15 cellular contexts compared by ENCODE assay signal in genomic region chr2:168189835-168190426, GRCh38. TPM values are rescaled to one million over a fixed set of nuclear protein-coding genes. Genes with fewer than 3 reads are reported as not detected.
A peak's percentile ranks its signal among the peaks of the same experiment; 100 is the strongest.
DNase-seq lines count a peak whose midpoint lies in the region; ATAC-seq, FAIRE-seq and TF ChIP-seq lines count a peak whose summit lies in the region.
"Had no signal": no experiment of that assay in that cellular context is flagged by ENCODE, and none has a peak within 500 bp of the region (broad histone marks: within the 10 kb centered on the region; RNA-seq: fewer than 3 reads in every experiment).

No MANE protein-coding gene starts in this region.

- H3K27ac ChIP-seq in ACC112 (ENCODE audit: low read depth, low read length) (peak overlapping the region; percentile 30; the same call in 1 of the 2 replicates), astrocyte (ENCODE audit: low read depth, low read length) (no peak overlapping the region)
- H3K27ac ChIP-seq in naive thymus-derived CD4-positive, alpha-beta T cell (ENCODE audit: low read depth, low read length) = no peak overlapping the region
- H3K27ac ChIP-seq: upper lobe of right lung had no signal

- peak; percentile 20 for FAIRE-seq in astrocyte (lab: Jason Lieb, UNC)

- H3K4me3 ChIP-seq in ACC112 (ENCODE audit: low read depth, low read length) = peak overlapping the region; percentile 24; the same call in 1 of the 2 replicates
- no peak overlapping the region for H3K4me3 ChIP-seq in astrocyte (ENCODE audit: insufficient read depth, low read depth, low read length)
- peak overlapping the region; percentile 5 for H3K4me3 ChIP-seq in iPS-15b (ENCODE audit: low read depth, low read length)
- H3K4me3 ChIP-seq in naive thymus-derived CD4-positive, alpha-beta T cell (ENCODE audit: low read length) = no peak overlapping the region
- H3K4me3 ChIP-seq: smooth muscle cell, upper lobe of right lung had no signal

- H3K9ac ChIP-seq in astrocyte (ENCODE audit: low read length) = no peak overlapping the region
- no peak overlapping the region for H3K9ac ChIP-seq in iPS-15b (ENCODE audit: low read depth, low read length)

- H3K4me3 Mint-ChIP-seq in astrocyte (ENCODE audit: unreplicated experiment) = no peak overlapping the region
- H3K4me3 Mint-ChIP-seq in naive thymus-derived CD4-positive, alpha-beta T cell = peak overlapping the region in 1 of 10 donors; percentile 43
- H3K4me3 Mint-ChIP-seq: activated CD4-positive, alpha-beta memory T cell treated with anti-CD3 and anti-CD28 coated beads, Interleukin-2, amount 10 ng/mL, durations not matched to agents 7 days and 5 days; activated naive CD4-positive, alpha-beta T cell treated with anti-CD3 and anti-CD28 coated beads, Interleukin-2, amount 10 ng/mL, durations not matched to agents 7 days and 5 days had no signal

- DNase-seq in HPDE6-E6E7 (ENCODE audit: extremely low spot score) (peak; percentile 55), astrocyte (ENCODE audit: low read depth) (peak; percentile 83), NCI-H748 treated with DMSO at 0.1 percent for 48 hours (lab: John Stamatoyannopoulos, UW) (no peak)
- DNase-seq in naive thymus-derived CD4-positive, alpha-beta T cell = no peak
- DNase-seq: activated CD4-positive, alpha-beta memory T cell treated with anti-CD3 and anti-CD28 coated beads, Interleukin-2, amount 10 ng/mL, durations not matched to agents 7 days and 5 days; activated naive CD4-positive, alpha-beta T cell treated with anti-CD3 and anti-CD28 coated beads, Interleukin-2, amount 10 ng/mL, durations not matched to agents 7 days and 5 days; GDM1; NCI-H187 treated with DMSO at 0.1 percent for 48 hours; T-helper 9 cell; upper lobe of right lung had no signal

- H3K4me1 Mint-ChIP-seq in astrocyte (ENCODE audit: low read depth, unreplicated experiment) = peaks cover 27% of the 10 kb centered on the region
- H3K4me1 Mint-ChIP-seq in naive thymus-derived CD4-positive, alpha-beta T cell = peaks cover 39 to 82% (median 78%) of the 10 kb centered on the region in 7 donors

- TF ChIP-seq CTCF in astrocyte (IDR thresholded peaks at IDR 0.05; ENCODE audit: insufficient read depth, low read depth, low read length) = no peak

- H3K9me3 ChIP-seq in astrocyte (ENCODE audit: insufficient read depth, low read depth, low read length) (no peaks in the 10 kb centered on the region), iPS-15b (ENCODE audit: control insufficient read depth, insufficient read depth, low read length) (no peaks in the 10 kb centered on the region)
- H3K9me3 ChIP-seq in naive thymus-derived CD4-positive, alpha-beta T cell (ENCODE audit: control insufficient read depth in 2 of 3, low read length in 3 of 3) = no peaks in the 10 kb centered on the region
- H3K9me3 ChIP-seq: upper lobe of right lung had no signal

- H3K9me3 Mint-ChIP-seq in astrocyte (ENCODE audit: unreplicated experiment) = no peaks in the 10 kb centered on the region
- H3K9me3 Mint-ChIP-seq in naive thymus-derived CD4-positive, alpha-beta T cell = no peaks in the 10 kb centered on the region
- H3K9me3 Mint-ChIP-seq: activated CD4-positive, alpha-beta memory T cell treated with anti-CD3 and anti-CD28 coated beads, Interleukin-2, amount 10 ng/mL, durations not matched to agents 7 days and 5 days; activated naive CD4-positive, alpha-beta T cell treated with anti-CD3 and anti-CD28 coated beads, Interleukin-2, amount 10 ng/mL, durations not matched to agents 7 days and 5 days had no signal

- no peak overlapping the region for H3K27ac Mint-ChIP-seq in astrocyte (ENCODE audit: unreplicated experiment)
- no peak overlapping the region for H3K27ac Mint-ChIP-seq in naive thymus-derived CD4-positive, alpha-beta T cell
- H3K27ac Mint-ChIP-seq: activated CD4-positive, alpha-beta memory T cell treated with anti-CD3 and anti-CD28 coated beads, Interleukin-2, amount 10 ng/mL, durations not matched to agents 7 days and 5 days; activated naive CD4-positive, alpha-beta T cell treated with anti-CD3 and anti-CD28 coated beads, Interleukin-2, amount 10 ng/mL, durations not matched to agents 7 days and 5 days had no signal

- ATAC-seq in GM18511 (IDR thresholded peaks at IDR 0.05; ENCODE audit: unreplicated experiment) = no peak
- ATAC-seq in naive thymus-derived CD4-positive, alpha-beta T cell = no peak
- no peak for ATAC-seq in HG03354 (IDR thresholded peaks at IDR 0.05; ENCODE audit: poor library complexity, severe bottlenecking, unreplicated experiment)
- ATAC-seq: upper lobe of right lung had no signal

- H3K4me1 ChIP-seq in ACC112 (ENCODE audit: control insufficient read depth, insufficient read depth, low read length, unreplicated experiment) (peaks cover 56% of the 10 kb centered on the region), astrocyte (ENCODE audit: insufficient read depth, low read length) (peaks cover 29% of the 10 kb centered on the region), iPS-15b (ENCODE audit: control insufficient read depth, insufficient read depth, low read length) (peaks cover 30% of the 10 kb centered on the region)
- H3K4me1 ChIP-seq in naive thymus-derived CD4-positive, alpha-beta T cell (ENCODE audit: control insufficient read depth in 2 of 2, insufficient read depth in 2 of 2, low read length in 2 of 2) = peaks cover 35 to 39% of the 10 kb centered on the region in 2 donors

- intact Hi-C loops in naive thymus-derived CD4-positive, alpha-beta T cell (cut with micrococcal nuclease) = loop anchor here in 1 of 2 donors (5.0 kb wide), 1 partner anchor 42 kb away; no protein-coding TSS in a partner anchor

- H3K27me3 ChIP-seq in ACC112 (ENCODE audit: insufficient read depth, low read length) (no peaks in the 10 kb centered on the region), astrocyte (ENCODE audit: insufficient read depth, low read length) (no peaks in the 10 kb centered on the region), iPS-15b (ENCODE audit: control insufficient read depth, insufficient read depth, low read length) (no peaks in the 10 kb centered on the region)
- no peaks in the 10 kb centered on the region for H3K27me3 ChIP-seq in naive thymus-derived CD4-positive, alpha-beta T cell (ENCODE audit: control insufficient read depth in 2 of 2, insufficient read depth in 2 of 2, low read length in 2 of 2)
- H3K27me3 ChIP-seq: upper lobe of right lung had no signal

- peaks cover 49% of the 10 kb centered on the region for H4K20me1 ChIP-seq in astrocyte (ENCODE audit: insufficient read depth, low read length)

- H3K36me3 ChIP-seq in ACC112 (ENCODE audit: insufficient read depth, low read length) = no peaks in the 10 kb centered on the region
- no peaks in the 10 kb centered on the region for H3K36me3 ChIP-seq in astrocyte (ENCODE audit: insufficient read depth, low read length)
- H3K36me3 ChIP-seq in iPS-15b (ENCODE audit: control insufficient read depth, insufficient read depth, low read length) = no peaks in the 10 kb centered on the region
- no peaks in the 10 kb centered on the region for H3K36me3 ChIP-seq in naive thymus-derived CD4-positive, alpha-beta T cell (ENCODE audit: control insufficient read depth in 2 of 3, insufficient read depth in 3 of 3, low read length in 3 of 3)
- H3K36me3 ChIP-seq: upper lobe of right lung had no signal

- H3K4me2 ChIP-seq in astrocyte (ENCODE audit: low read length) = peak overlapping the region; percentile 63
- H3K4me2 ChIP-seq: smooth muscle cell had no signal

- POLR2A ChIA-PET in naive thymus-derived CD4-positive, alpha-beta T cell (lab: Charles Lee) = interaction anchor here (0.9 kb wide), 1 partner anchor 240 kb away, joined by 3 read pairs; no protein-coding TSS in a partner anchor

- H3K36me3 Mint-ChIP-seq in astrocyte (ENCODE audit: low read depth, unreplicated experiment) = no peaks in the 10 kb centered on the region
- H3K36me3 Mint-ChIP-seq in naive thymus-derived CD4-positive, alpha-beta T cell = peaks cover 0 to 7% (median 1%) of the 10 kb centered on the region in 5 donors

- H2AFZ ChIP-seq in ACC112 (ENCODE audit: low read length, unreplicated experiment) (no peak overlapping the region), astrocyte (ENCODE audit: low read depth, low read length) (no peak overlapping the region)

- H3K79me2 ChIP-seq in ACC112 (ENCODE audit: control insufficient read depth, insufficient read depth, low read length, unreplicated experiment) (peaks cover 32% of the 10 kb centered on the region), astrocyte (ENCODE audit: insufficient read depth, low read length) (peaks cover 63% of the 10 kb centered on the region)

- H3K27me3 Mint-ChIP-seq in astrocyte (ENCODE audit: low read depth, unreplicated experiment) = no peaks in the 10 kb centered on the region
- H3K27me3 Mint-ChIP-seq in naive thymus-derived CD4-positive, alpha-beta T cell = no peaks in the 10 kb centered on the region
- H3K27me3 Mint-ChIP-seq: activated CD4-positive, alpha-beta memory T cell treated with anti-CD3 and anti-CD28 coated beads, Interleukin-2, amount 10 ng/mL, durations not matched to agents 7 days and 5 days; activated naive CD4-positive, alpha-beta T cell treated with anti-CD3 and anti-CD28 coated beads, Interleukin-2, amount 10 ng/mL, durations not matched to agents 7 days and 5 days had no signal

- CTCF ChIA-PET in naive thymus-derived CD4-positive, alpha-beta T cell (lab: Charles Lee) = no interaction called here

RNA-seq across cellular contexts. Expression of gene STK39, which starts 57.5 kb away (rescaled TPM):
- 23.4 and 26.6 TPM in 2 replicates for total RNA-seq in astrocyte
- total RNA-seq in naive thymus-derived CD4-positive, alpha-beta T cell = 10 to 100 TPM; 11.7 to 33.9 (median 20.1) TPM
- polyA plus RNA-seq in naive thymus-derived CD4-positive, alpha-beta T cell = 1 to 10 TPM; 2.7 to 4.5 TPM

Comparison
In these comparisons a context has a peak if more than half of its experiments do, and no peak if none do; other contexts are left out.
1. H3K4me3 ChIP-seq: peak in ACC112 (single experiment) and iPS-15b (single experiment); none in astrocyte (single experiment) and naive thymus-derived CD4-positive, alpha-beta T cell (single experiment).
2. DNase-seq: peak in HPDE6-E6E7 (single experiment) and astrocyte (single experiment); none in NCI-H748 treated with DMSO at 0.1 percent for 48 hours (single experiment) and naive thymus-derived CD4-positive, alpha-beta T cell (0 of 9).